14 cellular contexts compared by ENCODE assay signal in genomic region chr5:58925627-58926545, GRCh38.
DNase-seq lines count a peak whose midpoint lies in the region; ATAC-seq and TF ChIP-seq lines count a peak whose summit lies in the region.
"Had no signal": no experiment of that assay in that cellular context is flagged by ENCODE, and none has a peak within 500 bp of the region (broad histone marks: within the 10 kb centered on the region; RNA-seq: fewer than 3 reads in every experiment).

No MANE protein-coding gene starts in this region.

- no peak for TF ChIP-seq CTCF in natural killer cell (IDR thresholded peaks at IDR 0.05)
- no peak for TF ChIP-seq CTCF in dorsolateral prefrontal cortex (IDR thresholded peaks at IDR 0.05 in 54 of 56, conservative IDR thresholded peaks at IDR 0.05 in 2 of 56; ENCODE audit: low read depth in 1 of 56, partially characterized antibody in 56 of 56)
- TF ChIP-seq CTCF in thoracic aorta (IDR thresholded peaks at IDR 0.05) = no peak
- TF ChIP-seq CTCF in endothelial cell (IDR thresholded peaks at IDR 0.05; ENCODE audit: unreplicated experiment) = no peak

- peak overlapping the region; percentile 63 for H3K4me3 Mint-ChIP-seq in natural killer cell treated with Interleukin-12 subunit alpha and Interleukin-12 subunit beta and Interleukin-15 and Interleukin-18, amount 100 ng/mL, for 72 hours
- H3K4me3 Mint-ChIP-seq in natural killer cell = no peak overlapping the region
- H3K4me3 Mint-ChIP-seq in endothelial cell (ENCODE audit: unreplicated experiment) = no peak overlapping the region
- no peak overlapping the region for H3K4me3 Mint-ChIP-seq in stimulated activated naive B cell treated with anti-CD40 and anti-IgM and Interleukin-4, amounts not matched to agents 10 μg/mL and 1 μg/mL and 100 μg/mL, for 72 hours
- H3K4me3 Mint-ChIP-seq: CD4-positive, CD25-positive, alpha-beta regulatory T cell had no signal

- H3K4me3 ChIP-seq in dorsolateral prefrontal cortex = no peak overlapping the region
- H3K4me3 ChIP-seq in thoracic aorta = no peak overlapping the region
- no peak overlapping the region for H3K4me3 ChIP-seq in SJCRH30
- H3K4me3 ChIP-seq: stomach had no signal

- DNase-seq in natural killer cell treated with Interleukin-12 subunit alpha and Interleukin-12 subunit beta and Interleukin-15 and Interleukin-18, amount 100 ng/mL, for 72 hours (ENCODE audit: low spot score) = no peak
- DNase-seq in natural killer cell (no peak), NCI-H748 treated with DMSO at 0.1 percent for 48 hours (lab: John Stamatoyannopoulos, UW) (peak; percentile 25), dorsolateral prefrontal cortex (peak in 1 of 10 donors; percentile 57), thoracic aorta (ENCODE audit: low spot score) (no peak), SJCRH30 (no peak), endothelial cell (ENCODE audit: low spot score) (no peak)
- DNase-seq in stimulated activated naive B cell treated with anti-CD40 and anti-IgM and Interleukin-4, amounts not matched to agents 10 μg/mL and 1 μg/mL and 100 μg/mL, for 72 hours = no peak
- DNase-seq: activated naive CD4-positive, alpha-beta T cell treated with Interleukin-2 at 50 U/mL for 16 hours; CD4-positive, CD25-positive, alpha-beta regulatory T cell; stomach; WERI-Rb-1 had no signal

- H3K4me1 ChIP-seq in thoracic aorta (ENCODE audit: control insufficient read depth in 1 of 2, low read depth in 2 of 2) = peaks cover 38 to 59% of the 10 kb centered on the region in 2 donors
- H3K4me1 ChIP-seq in SJCRH30 = no peaks in the 10 kb centered on the region

- H3K27ac ChIP-seq in dorsolateral prefrontal cortex = peak overlapping the region in 31 of 59 donors; percentile 2 to 79 (median 43)
- peak overlapping the region; percentile 50 to 98 for H3K27ac ChIP-seq in thoracic aorta
- no peak overlapping the region for H3K27ac ChIP-seq in SJCRH30
- H3K27ac ChIP-seq: epithelial cell of prostate, RWPE1, WERI-Rb-1 had no signal

- no peak for ATAC-seq in natural killer cell treated with Interleukin-12 subunit alpha and Interleukin-12 subunit beta and Interleukin-15 and Interleukin-18, amount 100 ng/mL, for 72 hours
- no peak for ATAC-seq in natural killer cell
- no peak for ATAC-seq in thoracic aorta (ENCODE audit: insufficient number of reproducible peaks, low FRiP score, low read depth)
- ATAC-seq in stimulated activated naive B cell treated with anti-CD40 and anti-IgM and Interleukin-4, amounts not matched to agents 10 μg/mL and 1 μg/mL and 100 μg/mL, for 72 hours (replicated peaks) = no peak

- peaks cover 30 to 36% of the 10 kb centered on the region in 2 donors for H3K27me3 Mint-ChIP-seq in natural killer cell treated with Interleukin-12 subunit alpha and Interleukin-12 subunit beta and Interleukin-15 and Interleukin-18, amount 100 ng/mL, for 72 hours
- H3K27me3 Mint-ChIP-seq in natural killer cell (ENCODE audit: low read depth in 2 of 2) (peaks cover 12 to 37% of the 10 kb centered on the region in 2 donors), endothelial cell (ENCODE audit: unreplicated experiment) (no peaks in the 10 kb centered on the region)
- peaks cover 6 to 31% of the 10 kb centered on the region in 2 donors for H3K27me3 Mint-ChIP-seq in stimulated activated naive B cell treated with anti-CD40 and anti-IgM and Interleukin-4, amounts not matched to agents 10 μg/mL and 1 μg/mL and 100 μg/mL, for 72 hours
- H3K27me3 Mint-ChIP-seq: CD4-positive, CD25-positive, alpha-beta regulatory T cell had no signal

- H3K27ac Mint-ChIP-seq in natural killer cell treated with Interleukin-12 subunit alpha and Interleukin-12 subunit beta and Interleukin-15 and Interleukin-18, amount 100 ng/mL, for 72 hours = peak overlapping the region; percentile 47 to 56
- H3K27ac Mint-ChIP-seq in natural killer cell (no peak overlapping the region), endothelial cell (ENCODE audit: unreplicated experiment) (no peak overlapping the region)
- H3K27ac Mint-ChIP-seq in stimulated activated naive B cell treated with anti-CD40 and anti-IgM and Interleukin-4, amounts not matched to agents 10 μg/mL and 1 μg/mL and 100 μg/mL, for 72 hours = no peak overlapping the region
- H3K27ac Mint-ChIP-seq: CD4-positive, CD25-positive, alpha-beta regulatory T cell had no signal

- H3K27me3 ChIP-seq in dorsolateral prefrontal cortex (peaks cover 0 to 4% (median 0%) of the 10 kb centered on the region in 45 donors), thoracic aorta (replicated peaks; ENCODE audit: insufficient read depth) (no peaks in the 10 kb centered on the region), SJCRH30 (no peaks in the 10 kb centered on the region)
- H3K27me3 ChIP-seq: stomach had no signal

- no peaks in the 10 kb centered on the region for H3K36me3 Mint-ChIP-seq in natural killer cell treated with Interleukin-12 subunit alpha and Interleukin-12 subunit beta and Interleukin-15 and Interleukin-18, amount 100 ng/mL, for 72 hours
- H3K36me3 Mint-ChIP-seq in natural killer cell (no peaks in the 10 kb centered on the region), endothelial cell (ENCODE audit: low read depth, unreplicated experiment) (no peaks in the 10 kb centered on the region)
- no peaks in the 10 kb centered on the region for H3K36me3 Mint-ChIP-seq in stimulated activated naive B cell treated with anti-CD40 and anti-IgM and Interleukin-4, amounts not matched to agents 10 μg/mL and 1 μg/mL and 100 μg/mL, for 72 hours
- H3K36me3 Mint-ChIP-seq: CD4-positive, CD25-positive, alpha-beta regulatory T cell had no signal

- intact Hi-C loops in natural killer cell (cut with micrococcal nuclease) = no loop called here
- intact Hi-C loops in dorsolateral prefrontal cortex (cut with DNase I) = no loop called here

- H3K9me3 ChIP-seq in thoracic aorta = no peaks in the 10 kb centered on the region
- H3K9me3 ChIP-seq in SJCRH30 (replicated peaks) = no peaks in the 10 kb centered on the region
- H3K9me3 ChIP-seq: stomach had no signal

- H3K36me3 ChIP-seq in thoracic aorta (no peaks in the 10 kb centered on the region), SJCRH30 (no peaks in the 10 kb centered on the region)
- H3K36me3 ChIP-seq: stomach, WERI-Rb-1 had no signal

- H3K9me3 Mint-ChIP-seq in natural killer cell treated with Interleukin-12 subunit alpha and Interleukin-12 subunit beta and Interleukin-15 and Interleukin-18, amount 100 ng/mL, for 72 hours = no peaks in the 10 kb centered on the region
- no peaks in the 10 kb centered on the region for H3K9me3 Mint-ChIP-seq in natural killer cell
- no peaks in the 10 kb centered on the region for H3K9me3 Mint-ChIP-seq in endothelial cell (ENCODE audit: unreplicated experiment)
- peaks cover 0 to 2% of the 10 kb centered on the region in 2 donors for H3K9me3 Mint-ChIP-seq in stimulated activated naive B cell treated with anti-CD40 and anti-IgM and Interleukin-4, amounts not matched to agents 10 μg/mL and 1 μg/mL and 100 μg/mL, for 72 hours

- H3K4me1 Mint-ChIP-seq in natural killer cell treated with Interleukin-12 subunit alpha and Interleukin-12 subunit beta and Interleukin-15 and Interleukin-18, amount 100 ng/mL, for 72 hours (ENCODE audit: low read depth in 2 of 2) = peaks cover 0 to 9% of the 10 kb centered on the region in 2 donors
- no peaks in the 10 kb centered on the region for H3K4me1 Mint-ChIP-seq in natural killer cell
- H3K4me1 Mint-ChIP-seq in endothelial cell (ENCODE audit: unreplicated experiment) = no peaks in the 10 kb centered on the region
- H3K4me1 Mint-ChIP-seq in stimulated activated naive B cell treated with anti-CD40 and anti-IgM and Interleukin-4, amounts not matched to agents 10 μg/mL and 1 μg/mL and 100 μg/mL, for 72 hours = no peaks in the 10 kb centered on the region
- H3K4me1 Mint-ChIP-seq: CD4-positive, CD25-positive, alpha-beta regulatory T cell had no signal

Comparison
In these comparisons a context has a peak if more than half of its experiments do, and no peak if none do; other contexts are left out.
1. H3K27ac Mint-ChIP-seq: peak in natural killer cell treated with Interleukin-12 subunit alpha and Interleukin-12 subunit beta and Interleukin-15 and Interleukin-18, amount 100 ng/mL, for 72 hours (2 of 2); none in natural killer cell (0 of 2), endothelial cell (single experiment) and stimulated activated naive B cell treated with anti-CD40 and anti-IgM and Interleukin-4, amounts not matched to agents 10 μg/mL and 1 μg/mL and 100 μg/mL, for 72 hours (single experiment).